In genomic region chr1:66316464-66317155, GRCh38 we compare ENCODE assay signal across 12 cellular contexts.
A peak's percentile ranks its signal among the peaks of the same experiment; 100 is the strongest.
DNase-seq lines count a peak whose midpoint lies in the region; ATAC-seq and TF ChIP-seq lines count a peak whose summit lies in the region.
"Had no signal": no experiment of that assay in that cellular context is flagged by ENCODE, and none has a peak within 500 bp of the region (broad histone marks: within the 10 kb centered on the region; RNA-seq: fewer than 3 reads in every experiment).

No MANE protein-coding gene starts in this region.

- CTCF ChIA-PET in RWPE1 (lab: Yijun Ruan, JAX): no interaction called here

- TF ChIP-seq POLR2A in right lobe of liver (IDR thresholded peaks at IDR 0.05): no peak

- peaks cover 0 to 19% (median 6%) of the 10 kb centered on the region in 4 donors for H3K4me1 ChIP-seq in right lobe of liver
- H3K4me1 ChIP-seq in thoracic aorta (ENCODE audit: control insufficient read depth in 1 of 2, low read depth in 2 of 2): peaks cover 4 to 17% of the 10 kb centered on the region in 2 donors

- peaks cover 13% of the 10 kb centered on the region for H3K4me1 Mint-ChIP-seq in activated CD4-positive, alpha-beta T cell treated with anti-CD3 and anti-CD28 coated beads, Interleukin-2, amount 10 ng/mL, durations not matched to agents 24 days and 14 days
- peaks cover 8% of the 10 kb centered on the region for H3K4me1 Mint-ChIP-seq in activated naive CD8-positive, alpha-beta T cell treated with anti-CD3 and anti-CD28 coated beads, Interleukin-2, amount 50 U/mL, for 24 hours

- H3K4me3 Mint-ChIP-seq in activated CD4-positive, alpha-beta T cell treated with anti-CD3 and anti-CD28 coated beads, Interleukin-2, amount 10 ng/mL, durations not matched to agents 24 days and 14 days: no peak overlapping the region
- peak overlapping the region; percentile 16 for H3K4me3 Mint-ChIP-seq in activated naive CD8-positive, alpha-beta T cell treated with anti-CD3 and anti-CD28 coated beads, Interleukin-2, amount 50 U/mL, for 24 hours

- DNase-seq in activated CD4-positive, alpha-beta T cell treated with anti-CD3 and anti-CD28 coated beads, Interleukin-2, amount 10 ng/mL, durations not matched to agents 24 days and 14 days: no peak
- DNase-seq in activated CD4-positive, alpha-beta T cell treated with anti-CD3 and anti-CD28 coated beads for 1 hour: no peak
- no peak for DNase-seq in activated naive CD8-positive, alpha-beta T cell treated with anti-CD3 and anti-CD28 coated beads, Interleukin-2, amount 50 U/mL, for 24 hours
- no peak for DNase-seq in right lobe of liver
- DNase-seq in thoracic aorta (ENCODE audit: low spot score): no peak
- DNase-seq in RWPE1 (ENCODE audit: low spot score): no peak
- DNase-seq in NCI-H2171 treated with DMSO at 0.1 percent for 48 hours (lab: John Stamatoyannopoulos, UW): no peak
- DNase-seq in NK-92 treated with Interleukin-12 subunit alpha and Interleukin-12 subunit beta, amount 100 ng/mL, for 24 hours (lab: John Stamatoyannopoulos, UW): no peak
- DNase-seq: ACHN; effector CD4-positive, alpha-beta T cell; KBM-7 had no signal

- H3K27me3 ChIP-seq in right lobe of liver (no peaks in the 10 kb centered on the region), thoracic aorta (replicated peaks; ENCODE audit: insufficient read depth) (no peaks in the 10 kb centered on the region)

- TF ChIP-seq CTCF in right lobe of liver (IDR thresholded peaks at IDR 0.05) (no peak), thoracic aorta (IDR thresholded peaks at IDR 0.05) (no peak), RWPE1 (conservative IDR thresholded peaks at IDR 0.05; ENCODE audit: low read depth) (no peak)

- H3K36me3 Mint-ChIP-seq in activated CD4-positive, alpha-beta T cell treated with anti-CD3 and anti-CD28 coated beads, Interleukin-2, amount 10 ng/mL, durations not matched to agents 24 days and 14 days (ENCODE audit: low read depth): peaks cover 7% of the 10 kb centered on the region
- no peaks in the 10 kb centered on the region for H3K36me3 Mint-ChIP-seq in activated naive CD8-positive, alpha-beta T cell treated with anti-CD3 and anti-CD28 coated beads, Interleukin-2, amount 50 U/mL, for 24 hours (ENCODE audit: low read depth)

- peaks cover 18% of the 10 kb centered on the region for H3K9me3 Mint-ChIP-seq in activated CD4-positive, alpha-beta T cell treated with anti-CD3 and anti-CD28 coated beads, Interleukin-2, amount 10 ng/mL, durations not matched to agents 24 days and 14 days
- H3K9me3 Mint-ChIP-seq in activated naive CD8-positive, alpha-beta T cell treated with anti-CD3 and anti-CD28 coated beads, Interleukin-2, amount 50 U/mL, for 24 hours: peaks cover 4% of the 10 kb centered on the region

- H3K27me3 Mint-ChIP-seq in activated CD4-positive, alpha-beta T cell treated with anti-CD3 and anti-CD28 coated beads, Interleukin-2, amount 10 ng/mL, durations not matched to agents 24 days and 14 days: no peaks in the 10 kb centered on the region
- no peaks in the 10 kb centered on the region for H3K27me3 Mint-ChIP-seq in activated naive CD8-positive, alpha-beta T cell treated with anti-CD3 and anti-CD28 coated beads, Interleukin-2, amount 50 U/mL, for 24 hours

- 11% methylated on average over 3 of the region's 3 CpGs for WGBS in right lobe of liver (ENCODE audit: insufficient coverage, low coverage, low lambda C conversion rate, missing lambda C conversion rate)

- no peaks in the 10 kb centered on the region for H3K36me3 ChIP-seq in right lobe of liver
- no peaks in the 10 kb centered on the region for H3K36me3 ChIP-seq in thoracic aorta

- H3K4me3 ChIP-seq in right lobe of liver (no peak overlapping the region), thoracic aorta (no peak overlapping the region)

- POLR2A ChIA-PET in RWPE1 (lab: Yijun Ruan, JAX; ENCODE audit: low non-redundant PET): no interaction called here

- intact Hi-C loops in activated CD4-positive, alpha-beta T cell treated with anti-CD3 and anti-CD28 coated beads, Interleukin-2, amount 10 ng/mL, durations not matched to agents 24 days and 14 days (cut with micrococcal nuclease): no loop called here
- intact Hi-C loops in right lobe of liver (cut with DNase I): no loop called here

- peak; percentile 20 for ATAC-seq in activated naive CD8-positive, alpha-beta T cell treated with anti-CD3 and anti-CD28 coated beads, Interleukin-2, amount 50 U/mL, for 24 hours
- ATAC-seq in right lobe of liver (peak; percentile 82 to 90 (median 87)), thoracic aorta (ENCODE audit: insufficient number of reproducible peaks, low FRiP score, low read depth) (peak; percentile 98)
- ATAC-seq: Panc1 had no signal

- peak overlapping the region; percentile 58 for H3K27ac Mint-ChIP-seq in activated CD4-positive, alpha-beta T cell treated with anti-CD3 and anti-CD28 coated beads, Interleukin-2, amount 10 ng/mL, durations not matched to agents 24 days and 14 days
- peak overlapping the region; percentile 3 for H3K27ac Mint-ChIP-seq in activated naive CD8-positive, alpha-beta T cell treated with anti-CD3 and anti-CD28 coated beads, Interleukin-2, amount 50 U/mL, for 24 hours

- H3K27ac ChIP-seq in right lobe of liver (peak overlapping the region; percentile 68 to 77 (median 70)), thoracic aorta (peak overlapping the region; percentile 74 to 83), RWPE1 (no peak overlapping the region)

- H3K9me3 ChIP-seq in right lobe of liver: no peaks in the 10 kb centered on the region
- no peaks in the 10 kb centered on the region for H3K9me3 ChIP-seq in thoracic aorta

Comparison
In these comparisons a context has a peak if more than half of its experiments do, and no peak if none do; other contexts are left out.
1. ATAC-seq: peak in every context shown above with its lines; median percentile 98 in thoracic aorta; 87 in right lobe of liver; 20 in activated naive CD8-positive, alpha-beta T cell treated with anti-CD3 and anti-CD28 coated beads, Interleukin-2, amount 50 U/mL, for 24 hours.